Comparison of ENCODE assay signal across 8 cellular contexts in genomic region chr9:121650220-121651013, GRCh38. TPM values are rescaled to one million over a fixed set of nuclear protein-coding genes. Genes with fewer than 3 reads are reported as not detected.
DNase-seq lines count a peak whose midpoint lies in the region; ATAC-seq, FAIRE-seq and TF ChIP-seq lines count a peak whose summit lies in the region.

No MANE protein-coding gene starts in this region.

- no peak overlapping the region for H3K4me3 Mint-ChIP-seq in activated naive CD8-positive, alpha-beta T cell treated with anti-CD3 and anti-CD28 coated beads for 36 hours
- H3K4me3 Mint-ChIP-seq in stimulated activated memory B cell treated with anti-CD40 and anti-IgM and Interleukin-4, amounts not matched to agents 10 μg/mL and 1 μg/mL and 100 μg/mL, for 72 hours, result peak overlapping the region; percentile 4

- H3K9me3 ChIP-seq in kidney (ENCODE audit: control insufficient read depth in 1 of 2, low read length in 2 of 2), result no peaks in the 10 kb centered on the region

- ATAC-seq in stimulated activated memory B cell treated with anti-CD40 and anti-IgM and Interleukin-4, amounts not matched to agents 10 μg/mL and 1 μg/mL and 100 μg/mL, for 72 hours, result no peak
- ATAC-seq in GM21447 (IDR thresholded peaks at IDR 0.05; ENCODE audit: unreplicated experiment), result no peak

- intact Hi-C loops in kidney (cut with DNase I), result no loop called here

- TF ChIP-seq CTCF in kidney (IDR thresholded peaks at IDR 0.05; ENCODE audit: borderline replicate concordance, extremely low read depth, insufficient read depth) (no peak), GM20000 (IDR thresholded peaks at IDR 0.05; ENCODE audit: extremely low read depth, missing control alignments) (no peak)

- no peaks in the 10 kb centered on the region for H3K9me3 Mint-ChIP-seq in activated naive CD8-positive, alpha-beta T cell treated with anti-CD3 and anti-CD28 coated beads for 36 hours
- no peaks in the 10 kb centered on the region for H3K9me3 Mint-ChIP-seq in stimulated activated memory B cell treated with anti-CD40 and anti-IgM and Interleukin-4, amounts not matched to agents 10 μg/mL and 1 μg/mL and 100 μg/mL, for 72 hours

- H3K4me1 ChIP-seq in kidney (ENCODE audit: control insufficient read depth in 1 of 2, insufficient read depth in 1 of 2, low read depth in 1 of 2, low read length in 2 of 2), result peaks cover 47 to 49% of the 10 kb centered on the region in 2 donors

- H3K27me3 Mint-ChIP-seq in activated naive CD8-positive, alpha-beta T cell treated with anti-CD3 and anti-CD28 coated beads for 36 hours, result peaks cover 59% of the 10 kb centered on the region
- H3K27me3 Mint-ChIP-seq in stimulated activated memory B cell treated with anti-CD40 and anti-IgM and Interleukin-4, amounts not matched to agents 10 μg/mL and 1 μg/mL and 100 μg/mL, for 72 hours, result peaks cover 66% of the 10 kb centered on the region

- peaks cover 14% of the 10 kb centered on the region for H3K4me1 Mint-ChIP-seq in activated naive CD8-positive, alpha-beta T cell treated with anti-CD3 and anti-CD28 coated beads for 36 hours
- peaks cover 25% of the 10 kb centered on the region for H3K4me1 Mint-ChIP-seq in stimulated activated memory B cell treated with anti-CD40 and anti-IgM and Interleukin-4, amounts not matched to agents 10 μg/mL and 1 μg/mL and 100 μg/mL, for 72 hours

- peak overlapping the region in 1 of 2 donors; percentile 73 for H3K9ac ChIP-seq in kidney (ENCODE audit: low read length in 2 of 2)

- no peaks in the 10 kb centered on the region for H3K36me3 Mint-ChIP-seq in activated naive CD8-positive, alpha-beta T cell treated with anti-CD3 and anti-CD28 coated beads for 36 hours
- H3K36me3 Mint-ChIP-seq in stimulated activated memory B cell treated with anti-CD40 and anti-IgM and Interleukin-4, amounts not matched to agents 10 μg/mL and 1 μg/mL and 100 μg/mL, for 72 hours, result no peaks in the 10 kb centered on the region

- FAIRE-seq in kidney (lab: Jason Lieb, UNC), result no peak

- H3K36me3 ChIP-seq in kidney (ENCODE audit: control insufficient read depth in 1 of 2, insufficient read depth in 2 of 2, low read length in 2 of 2), result no peaks in the 10 kb centered on the region

- peak; percentile 80 for DNase-seq in DMS 273 (lab: John Stamatoyannopoulos, UW; ENCODE audit: unreplicated experiment)
- peak; percentile 41 for DNase-seq in NAMALWA (ENCODE audit: low spot score)
- peak; percentile 50 for DNase-seq in activated naive CD8-positive, alpha-beta T cell treated with anti-CD3 and anti-CD28 coated beads for 36 hours
- DNase-seq in kidney, result peak; percentile 92
- DNase-seq in medulla oblongata (ENCODE audit: extremely low spot score), result no peak
- DNase-seq in GM20000 (ENCODE audit: low spot score), result no peak

- H3K27ac ChIP-seq in kidney (ENCODE audit: low read depth in 2 of 2, low read length in 2 of 2), result peak overlapping the region; percentile 79

- H3K27ac Mint-ChIP-seq in activated naive CD8-positive, alpha-beta T cell treated with anti-CD3 and anti-CD28 coated beads for 36 hours, result no peak overlapping the region
- H3K27ac Mint-ChIP-seq in stimulated activated memory B cell treated with anti-CD40 and anti-IgM and Interleukin-4, amounts not matched to agents 10 μg/mL and 1 μg/mL and 100 μg/mL, for 72 hours, result no peak overlapping the region

- H3K4me3 ChIP-seq in kidney (ENCODE audit: low read length in 2 of 2), result peak overlapping the region; percentile 36 to 60

RNA-seq across cellular contexts. Expression of gene DAB2IP, which starts 1.0 kb away (rescaled TPM):
- total RNA-seq in activated naive CD8-positive, alpha-beta T cell treated with anti-CD3 and anti-CD28 coated beads for 36 hours, result under 1 TPM; 0.18 to 0.33 TPM
- 105 TPM for total RNA-seq in kidney
- 33.8 TPM for polyA plus RNA-seq in kidney (ENCODE audit: insufficient read depth, low read depth, low replicate concordance)

Comparison
In these comparisons a context has a peak if more than half of its experiments do, and no peak if none do; other contexts are left out.
1. DNase-seq: peak in DMS 273 (single experiment), NAMALWA (single experiment), activated naive CD8-positive, alpha-beta T cell treated with anti-CD3 and anti-CD28 coated beads for 36 hours (single experiment) and kidney (single experiment); none in medulla oblongata (single experiment) and GM20000 (single experiment).
2. RNA of gene DAB2IP, which starts 1.0 kb away (total RNA-seq): 105 TPM in kidney (single experiment); 0.18 to 0.33 TPM in activated naive CD8-positive, alpha-beta T cell treated with anti-CD3 and anti-CD28 coated beads for 36 hours; every median in the first group is over 10 times any median in the second.